In genomic region chr15:40157748-40158447, GRCh38 we compare ENCODE assay signal across 19 cellular contexts. TPM values are rescaled to one million over a fixed set of nuclear protein-coding genes. Genes with fewer than 3 reads are reported as not detected.
A peak's percentile ranks its signal among the peaks of the same experiment; 100 is the strongest.
DNase-seq lines count a peak whose midpoint lies in the region; ATAC-seq and TF ChIP-seq lines count a peak whose summit lies in the region.
"Had no signal": no experiment of that assay in that cellular context is flagged by ENCODE, and none has a peak within 500 bp of the region (broad histone marks: within the 10 kb centered on the region; RNA-seq: fewer than 3 reads in every experiment).

No MANE protein-coding gene starts in this region.

- no peak overlapping the region for H3K56ac ChIP-seq in IMR-90 (ENCODE audit: extremely low read depth, insufficient read depth, low read length)

- H3K4me1 Mint-ChIP-seq in WTC11 (peaks cover 52% of the 10 kb centered on the region), neural crest cell (peaks cover 5% of the 10 kb centered on the region), Caco-2 (ENCODE audit: low read depth, unreplicated experiment) (peaks cover 15% of the 10 kb centered on the region)

- peaks cover 0 to 20% of the 10 kb centered on the region in 2 experiments; a peak in 2 of 4 replicates for H3K79me1 ChIP-seq in IMR-90 (ENCODE audit: low read depth in 1 of 2, low read length in 2 of 2)

- dilution Hi-C loops in IMR-90 (cut with HindIII; ENCODE audit: low sequenced_read_pairs, unreplicated experiment): no loop called here

- H3K27me3 Mint-ChIP-seq in WTC11 (ENCODE audit: low read depth): no peaks in the 10 kb centered on the region
- H3K27me3 Mint-ChIP-seq in neural crest cell (ENCODE audit: low read depth): no peaks in the 10 kb centered on the region
- no peaks in the 10 kb centered on the region for H3K27me3 Mint-ChIP-seq in Caco-2 (ENCODE audit: insufficient read depth, unreplicated experiment)
- H3K27me3 Mint-ChIP-seq: IgD-negative memory B cell had no signal

- 89% methylated on average over 3 of the region's 7 CpGs; no CpG with 5 or more reads in 1 of the 2 experiments for WGBS in IMR-90 (ENCODE audit: extremely low coverage in 2 of 2, insufficient read length in 1 of 2), 2 experiments

- no peak overlapping the region for H3K14ac ChIP-seq in IMR-90 (replicated peaks; ENCODE audit: low read depth, low read length)

- H4K20me1 ChIP-seq in IMR-90 (ENCODE audit: insufficient read depth, low read length): 0 out of 2 replicates have a peak, but pooled peaks cover 1% of the 10 kb centered on the region

- DNase-seq in ELF-1 (ENCODE audit: low read depth, low spot score): peak; percentile 35
- no peak for DNase-seq in IMR-90
- no peak for DNase-seq in WTC11 (ENCODE audit: low spot score)
- DNase-seq in neural crest cell (ENCODE audit: low read depth, low spot score): no peak
- no peak for DNase-seq in Caco-2
- no peak for DNase-seq in stimulated activated CD8-positive, alpha-beta memory T cell treated with anti-CD3 and anti-CD28 coated beads, Interleukin-4, amount 100 ng/mL, for 48 hours
- DNase-seq: ACHN, DMS79 treated with DMSO at 0.1 percent for 48 hours, H9, Kasumi-1, MM.1S, NCI-H1436 treated with DMSO at 0.1 percent for 48 hours, NCI-H2029, NCI-H345, NCI-H524 treated with DMSO at 0.1 percent for 48 hours had no signal

- H3K4me3 Mint-ChIP-seq in WTC11: no peak overlapping the region
- no peak overlapping the region for H3K4me3 Mint-ChIP-seq in neural crest cell
- H3K4me3 Mint-ChIP-seq in Caco-2 (ENCODE audit: unreplicated experiment): no peak overlapping the region
- H3K4me3 Mint-ChIP-seq: H9; IgD-negative memory B cell; T-helper 2 cell treated with Interferon-gamma antibody and Interleukin-4, amounts not matched to agents 5 μg/mL and 100 μg/mL, for 36 hours had no signal

- no peak overlapping the region for H3K4me2 ChIP-seq in IMR-90 (ENCODE audit: low read depth, low read length)

- no peak overlapping the region for H3K4ac ChIP-seq in IMR-90 (ENCODE audit: low read depth, low read length)

- TF ChIP-seq CTCF in IMR-90 (conservative IDR thresholded peaks at IDR 0.05; ENCODE audit: low read depth, low read length) (no peak), WTC11 (IDR thresholded peaks at IDR 0.05) (no peak), neural crest cell (conservative IDR thresholded peaks at IDR 0.05) (no peak), Caco-2 (IDR thresholded peaks at IDR 0.05; ENCODE audit: insufficient read depth in 1 of 2, low read depth in 1 of 2, low read length in 1 of 2, severe bottlenecking in 1 of 2, unreplicated experiment in 1 of 2) (no peak)

- H2BK20ac ChIP-seq in IMR-90 (ENCODE audit: low read depth, low read length): no peak overlapping the region

- intact Hi-C loops in IMR-90 (cut with micrococcal nuclease) (no loop called here), Caco-2 (cut with micrococcal nuclease; ENCODE audit: unreplicated experiment) (no loop called here)

- no peak overlapping the region for H3K27ac ChIP-seq in IMR-90 (ENCODE audit: insufficient read depth, low read length)
- H3K27ac ChIP-seq: C4-2B had no signal

- no peak overlapping the region for H2AK5ac ChIP-seq in IMR-90 (ENCODE audit: low read depth, low read length)

- no peak overlapping the region for H4K5ac ChIP-seq in IMR-90 (ENCODE audit: low read depth, low read length)

- no peak for TF ChIP-seq POLR2A in IMR-90 (IDR thresholded peaks at IDR 0.05; ENCODE audit: low read depth, low read length)

- in situ Hi-C loops in IMR-90 (cut with MboI; ENCODE audit: low sequenced_read_pairs): no loop called here

- H3K23ac ChIP-seq in IMR-90 (ENCODE audit: low read depth, low read length): no peak overlapping the region

- POLR2A ChIA-PET in IMR-90 (lab: Charles Lee; ENCODE audit: unreplicated experiment) (no interaction called here), WTC11 (lab: Charles Lee) (no interaction called here), Caco-2 (lab: Charles Lee) (no interaction called here)

- no peak overlapping the region for H3K4me3 ChIP-seq in IMR-90 (ENCODE audit: insufficient read depth, low read depth, low read length)
- H3K4me3 ChIP-seq in Caco-2 (ENCODE audit: low read depth, low read length): no peak overlapping the region

- H3K36me3 ChIP-seq in IMR-90 (ENCODE audit: control insufficient read depth, insufficient read depth, low read length) (no peaks in the 10 kb centered on the region), Caco-2 (ENCODE audit: control insufficient read depth, insufficient read depth, low read length) (no peaks in the 10 kb centered on the region)

- no peak for TF ChIP-seq RAD21 in IMR-90 (IDR thresholded peaks at IDR 0.05; ENCODE audit: low read length)

- no peak overlapping the region for H2BK120ac ChIP-seq in IMR-90 (ENCODE audit: low read depth, low read length)

- H3K9me3 Mint-ChIP-seq in WTC11 (no peaks in the 10 kb centered on the region), neural crest cell (no peaks in the 10 kb centered on the region), Caco-2 (ENCODE audit: unreplicated experiment) (no peaks in the 10 kb centered on the region)
- H3K9me3 Mint-ChIP-seq: H9; IgD-negative memory B cell; T-helper 2 cell treated with Interferon-gamma antibody and Interleukin-4, amounts not matched to agents 5 μg/mL and 100 μg/mL, for 36 hours had no signal

- H2BK15ac ChIP-seq in IMR-90 (ENCODE audit: low read depth, low read length): no peak overlapping the region

- H3K9me3 ChIP-seq in IMR-90 (ENCODE audit: control insufficient read depth, insufficient read depth, low read length): no peaks in the 10 kb centered on the region
- no peaks in the 10 kb centered on the region for H3K9me3 ChIP-seq in Caco-2

- H3K27me3 ChIP-seq in IMR-90 (ENCODE audit: control insufficient read depth, insufficient read depth, low read length): no peaks in the 10 kb centered on the region
- H3K27me3 ChIP-seq in Caco-2 (replicated peaks; ENCODE audit: control insufficient read depth, insufficient read depth, low read length): no peaks in the 10 kb centered on the region

- H3K9ac ChIP-seq in IMR-90 (ENCODE audit: low read depth, low read length): no peak overlapping the region

- ATAC-seq in IMR-90 (ENCODE audit: low read depth): no peak
- ATAC-seq in WTC11: no peak
- no peak for ATAC-seq in GM21515 (IDR thresholded peaks at IDR 0.05; ENCODE audit: unreplicated experiment)

- no peak overlapping the region for H3K18ac ChIP-seq in IMR-90 (ENCODE audit: low read depth, low read length)

- CTCF ChIA-PET in IMR-90 (lab: Yijun Ruan, JAX) (no interaction called here), WTC11 (lab: Charles Lee) (interaction anchor here (0.6 to 6.1 kb wide), 4 partner anchors 45 to 281 kb away, joined by 3 to 38 read pairs (median 4); no protein-coding TSS in a partner anchor), Caco-2 (lab: Charles Lee) (no interaction called here)

- H2AFZ ChIP-seq in IMR-90 (replicated peaks; ENCODE audit: low read length, poor library complexity): peak overlapping the region; percentile 14

- H3K27ac Mint-ChIP-seq in WTC11 (peak overlapping the region; percentile 35; the same call in 1 of the 2 replicates), neural crest cell (ENCODE audit: unreplicated experiment) (peak overlapping the region; percentile 39), Caco-2 (ENCODE audit: unreplicated experiment) (no peak overlapping the region)
- H3K27ac Mint-ChIP-seq: H9; IgD-negative memory B cell; T-helper 2 cell treated with Interferon-gamma antibody and Interleukin-4, amounts not matched to agents 5 μg/mL and 100 μg/mL, for 36 hours had no signal

- no peak overlapping the region for H2BK5ac ChIP-seq in IMR-90 (ENCODE audit: low read depth, low read length, poor library complexity, severe bottlenecking)

- H2AK9ac ChIP-seq in IMR-90 (replicated peaks; ENCODE audit: low read depth, low read length, poor library complexity): no peak overlapping the region

- H3K36me3 Mint-ChIP-seq in WTC11: peaks cover 1% of the 10 kb centered on the region
- no peaks in the 10 kb centered on the region for H3K36me3 Mint-ChIP-seq in neural crest cell (ENCODE audit: low read depth)
- no peaks in the 10 kb centered on the region for H3K36me3 Mint-ChIP-seq in Caco-2 (ENCODE audit: insufficient read depth, unreplicated experiment)

- no TSS peak for BruUV-seq in IMR-90 (replicated peaks; lab: Mats Ljungman, UMichigan)
- BruUV-seq in Caco-2 (replicated peaks; lab: Mats Ljungman, UMichigan): no TSS peak

- no peak overlapping the region for H4K8ac ChIP-seq in IMR-90 (ENCODE audit: low read depth in 2 of 2, low read length in 2 of 2)

- peaks cover 3% of the 10 kb centered on the region; the same call in 1 of the 2 replicates for H3K9me1 ChIP-seq in IMR-90 (ENCODE audit: insufficient read depth, low read length)

- H3K4me1 ChIP-seq in IMR-90 (ENCODE audit: control insufficient read depth, insufficient read depth, low read length) (0 out of 2 replicates have a peak, but pooled peaks cover 1% of the 10 kb centered on the region), Caco-2 (peaks cover 21% of the 10 kb centered on the region)

- H4K91ac ChIP-seq in IMR-90 (ENCODE audit: insufficient read depth, low read depth, low read length): no peak overlapping the region

TF ChIP-seq in IMR-90, 13 proteins besides CTCF, POLR2A, EP300 and RAD21:
- no peak for TF ChIP-seq MXI1 (IDR thresholded peaks at IDR 0.05; ENCODE audit: borderline replicate concordance, low read depth, low read length)

TF ChIP-seq in WTC11, 78 proteins besides CTCF, POLR2A, EP300 and RAD21 (continues in another document):
- TF ChIP-seq SP1 (CRISPR knock-in tag; conservative IDR thresholded peaks at IDR 0.05) (no peak), ZBTB43 (CRISPR knock-in tag; IDR thresholded peaks at IDR 0.05) (no peak)

RNA-seq across cellular contexts. Expression of gene BUB1B, which starts 3.0 kb away (rescaled TPM):
- total RNA-seq in IMR-90 (2012; rRNA removed): 24.7 and 31.9 TPM in 2 replicates
- 13.6 and 15.6 TPM in 2 replicates for polyA plus RNA-seq in IMR-90 (2012; rRNA removed)
- 2.7 and 7.3 TPM in 2 replicates for polyA plus RNA-seq in IMR-90 (2012; cell fraction: cytosol; rRNA removed)
- 6.6 and 28.4 TPM in 2 replicates for polyA plus RNA-seq in IMR-90 (2012; cell fraction: nucleus; rRNA removed; ENCODE audit: low replicate concordance)
- 148 to 192 TPM (median 156 TPM) in 3 replicates for total RNA-seq in WTC11 (2021)
- 95.8 and 96.6 TPM in 2 replicates for total RNA-seq in neural crest cell
- 62.7 and 73.5 TPM in 2 replicates for total RNA-seq in Caco-2 (2022)

RNA-seq across cellular contexts. Expression of gene BMF, which starts 49.2 kb away (rescaled TPM):
- total RNA-seq in IMR-90 (2012; rRNA removed) (1.7 and 2.9 TPM in 2 replicates), WTC11 (2021) (32.9 to 36.9 TPM (median 36.6 TPM) in 3 replicates), neural crest cell (18.0 and 23.0 TPM in 2 replicates), Caco-2 (2022) (78.2 and 81.5 TPM in 2 replicates)
- 2.4 and 2.8 TPM in 2 replicates for polyA plus RNA-seq in IMR-90 (2012; rRNA removed)
- 0.80 and 1.8 TPM in 2 replicates for polyA plus RNA-seq in IMR-90 (2012; cell fraction: cytosol; rRNA removed)
- polyA plus RNA-seq in IMR-90 (2012; cell fraction: nucleus; rRNA removed; ENCODE audit: low replicate concordance): 6.6 and 11.7 TPM in 2 replicates
